20 cellular contexts compared by ENCODE assay signal in the genomic region with DNA sequence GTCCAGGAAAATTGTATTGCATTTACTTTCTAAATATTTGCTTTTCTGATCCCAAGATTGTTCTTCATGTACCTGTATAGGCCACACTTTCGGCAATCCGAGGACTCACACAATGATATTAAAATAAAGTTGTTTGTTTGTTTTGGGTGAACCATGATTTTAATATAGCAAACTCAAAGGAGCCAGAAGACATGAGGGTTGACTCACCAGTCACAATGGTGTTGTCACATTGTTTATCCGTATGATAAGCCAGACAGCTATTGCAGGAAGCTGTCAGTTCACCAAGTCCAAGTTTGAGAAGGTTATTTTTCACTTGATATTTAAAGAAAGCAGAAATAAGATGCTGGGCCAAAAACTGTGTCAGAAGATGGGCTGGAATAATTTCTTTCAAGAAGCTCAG.
"Had no signal": no experiment of that assay in that cellular context is flagged by ENCODE, and none has a peak within 500 bp of the region (broad histone marks: within the 10 kb centered on the region; RNA-seq: fewer than 3 reads in every experiment).

No MANE protein-coding gene starts in this region.

- H3K4me1 Mint-ChIP-seq: central memory CD8-positive, alpha-beta T cell; natural killer cell had no signal

- H3K36me3 Mint-ChIP-seq: natural killer cell had no signal

- DNase-seq: activated CD4-positive, alpha-beta T cell treated with anti-CD3 and anti-CD28 coated beads for 1 hour; activated CD4-positive, alpha-beta T cell treated with anti-CD3 and anti-CD28 coated beads, Interleukin-2, amount 50 U/mL, for 1 hour; activated T-cell treated with anti-CD3 and anti-CD28 coated beads, Interleukin-2, amount 50 U/mL, for 1 hour; aorta; effector memory CD4-positive, alpha-beta T cell; heart right ventricle; left lung; natural killer cell; retina; stimulated activated CD4-positive, alpha-beta T cell treated with anti-CD3 and anti-CD28 coated beads, Interleukin-4, amount 100 ng/mL, for 24 hours; stimulated activated naive CD4-positive, alpha-beta T cell treated with Interleukin-2 at 50 U/mL for 16 hours; T-helper 1 cell; upper lobe of left lung had no signal

- H3K36me3 ChIP-seq: esophagus muscularis mucosa, heart right ventricle, left lung, upper lobe of left lung had no signal

- H3K4me3 Mint-ChIP-seq: central memory CD8-positive, alpha-beta T cell; natural killer cell had no signal

- H3K27me3 Mint-ChIP-seq: progenitor cell of endocrine pancreas had no signal

- H3K27ac ChIP-seq: esophagus muscularis mucosa, heart right ventricle, left lung, upper lobe of left lung had no signal

- H3K9me3 Mint-ChIP-seq: natural killer cell had no signal

- H3K4me3 ChIP-seq: esophagus muscularis mucosa, heart right ventricle, left lung, lung, upper lobe of left lung had no signal

- H3K27ac Mint-ChIP-seq: activated naive CD4-positive, alpha-beta T cell treated with anti-CD3 and anti-CD28 coated beads, Interleukin-2, amount 50 U/mL, for 72 hours; natural killer cell; progenitor cell of endocrine pancreas had no signal

- ATAC-seq: activated naive CD4-positive, alpha-beta T cell treated with anti-CD3 and anti-CD28 coated beads, Interleukin-2, amount 50 U/mL, for 72 hours; heart right ventricle; left lung; natural killer cell had no signal

- FAIRE-seq: colon, TTC549 had no signal

- H3K4me1 ChIP-seq: esophagus muscularis mucosa, left lung, upper lobe of left lung had no signal

- H3K27me3 ChIP-seq: esophagus muscularis mucosa, heart right ventricle, left lung, upper lobe of left lung had no signal
